8 cellular contexts compared by ENCODE assay signal in genomic region chr11:65541093-65542010, GRCh38. TPM values are rescaled to one million over a fixed set of nuclear protein-coding genes. Genes with fewer than 3 reads are reported as not detected.
A peak's percentile ranks its signal among the peaks of the same experiment; 100 is the strongest.
DNase-seq lines count a peak whose midpoint lies in the region; ATAC-seq and TF ChIP-seq lines count a peak whose summit lies in the region.

No MANE protein-coding gene starts in this region.

- in situ Hi-C loops in GM13976 (cut with MboI; ENCODE audit: low sequenced_read_pairs, unreplicated experiment) = no loop called here

- no peaks in the 10 kb centered on the region for H3K27me3 ChIP-seq in BLaER1 treated with 17β-estradiol and CSF1 and Interleukin-3, amounts not matched to agents 10 nM and 100 nM

- no peak for DNase-seq in LNCaP clone FGC (ENCODE audit: low read depth)
- DNase-seq in coronary artery (ENCODE audit: low spot score) = peak; percentile 74
- no peak for DNase-seq in GM13976 (ENCODE audit: low spot score)
- no peak for DNase-seq in DMS153 treated with DMSO at 0.1 percent for 48 hours (lab: John Stamatoyannopoulos, UW; ENCODE audit: unreplicated experiment)
- no peak for DNase-seq in activated CD4-positive, alpha-beta T cell treated with anti-CD3 and anti-CD28 coated beads, Interleukin-2, amount 50 U/mL, for 1 hour
- no peak for DNase-seq in mucosa of descending colon

- H3K4me1 ChIP-seq in BLaER1 treated with 17β-estradiol and CSF1 and Interleukin-3, amounts not matched to agents 10 nM and 100 nM = peaks cover 55 to 89% (median 79%) of the 10 kb centered on the region in 10 experiments
- H3K4me1 ChIP-seq in mucosa of descending colon (ENCODE audit: low read depth) = peaks cover 21% of the 10 kb centered on the region

- TF ChIP-seq CTCF in LNCaP clone FGC (IDR thresholded peaks at IDR 0.05; ENCODE audit: control insufficient read depth, extremely low read depth, insufficient read depth) (no peak), coronary artery (IDR thresholded peaks at IDR 0.05) (peak; percentile 11), nephron (IDR thresholded peaks at IDR 0.05; ENCODE audit: unreplicated experiment in 3 of 3) (no peak), GM13976 (IDR thresholded peaks at IDR 0.05; ENCODE audit: borderline replicate concordance, control extremely low read depth, extremely low read depth, insufficient read depth, missing control alignments) (no peak), mucosa of descending colon (IDR thresholded peaks at IDR 0.05) (no peak)

- H3K4me2 ChIP-seq in BLaER1 treated with 17β-estradiol and CSF1 and Interleukin-3, amounts not matched to agents 10 nM and 100 nM = peak overlapping the region; percentile 84 to 100 (median 97)

- H3K9me3 ChIP-seq in BLaER1 treated with 17β-estradiol and CSF1 and Interleukin-3, amounts not matched to agents 10 nM and 100 nM (replicated peaks in 1 of 11) = no peaks in the 10 kb centered on the region
- H3K9me3 ChIP-seq in mucosa of descending colon = no peaks in the 10 kb centered on the region

- peaks cover 0 to 45% (median 33%) of the 10 kb centered on the region in 11 experiments; a peak in 17 of 22 replicates for H4K20me1 ChIP-seq in BLaER1 treated with 17β-estradiol and CSF1 and Interleukin-3, amounts not matched to agents 10 nM and 100 nM

- peak overlapping the region; percentile 63 to 69 (median 63) for H3K27ac Mint-ChIP-seq in nephron

- peak overlapping the region; percentile 33 to 94 (median 64); a peak in 20 of 22 replicates for H3K27ac ChIP-seq in BLaER1 treated with 17β-estradiol and CSF1 and Interleukin-3, amounts not matched to agents 10 nM and 100 nM
- H3K27ac ChIP-seq in coronary artery = peak overlapping the region; percentile 64 to 93

- H3K4me3 ChIP-seq in BLaER1 treated with 17β-estradiol and CSF1 and Interleukin-3, amounts not matched to agents 10 nM and 100 nM = peak overlapping the region; percentile 49 to 75 (median 64)
- peak overlapping the region; percentile 84 for H3K4me3 ChIP-seq in LNCaP clone FGC (ENCODE audit: low read depth, low read length)
- peak overlapping the region; percentile 80 for H3K4me3 ChIP-seq in coronary artery
- H3K4me3 ChIP-seq in mucosa of descending colon = no peak overlapping the region

- H3K4me3 Mint-ChIP-seq in nephron = peak overlapping the region; percentile 74 to 77 (median 75)

- intact Hi-C loops in mucosa of descending colon (cut with DNase I, micrococcal nuclease) = no loop called here

- H3K9me3 Mint-ChIP-seq in nephron = no peaks in the 10 kb centered on the region

- H3K36me3 ChIP-seq in BLaER1 treated with 17β-estradiol and CSF1 and Interleukin-3, amounts not matched to agents 10 nM and 100 nM = peaks cover 14 to 50% (median 30%) of the 10 kb centered on the region in 11 experiments
- no peaks in the 10 kb centered on the region for H3K36me3 ChIP-seq in mucosa of descending colon (ENCODE audit: low read depth)

- H3K36me3 Mint-ChIP-seq in nephron (ENCODE audit: low read depth) = peaks cover 36% of the 10 kb centered on the region

- H3K27me3 Mint-ChIP-seq in nephron (ENCODE audit: low read depth) = peaks cover 34% of the 10 kb centered on the region

- peak overlapping the region; percentile 66 to 93 (median 76) for H3K9ac ChIP-seq in BLaER1 treated with 17β-estradiol and CSF1 and Interleukin-3, amounts not matched to agents 10 nM and 100 nM

- no peak for ATAC-seq in mucosa of descending colon

- peaks cover 22% of the 10 kb centered on the region for H3K4me1 Mint-ChIP-seq in nephron

RNA-seq across cellular contexts. Expression of gene SCYL1, which starts 16.5 kb away (rescaled TPM):
- total RNA-seq in mucosa of descending colon = 10 to 100 TPM; 60.1 to 77.4 (median 60.3) TPM

RNA-seq across cellular contexts. Expression of gene LTBP3, which starts 16.8 kb away (rescaled TPM):
- total RNA-seq in mucosa of descending colon = 100 to 1,000 TPM in 1 of 3 donors, 10 to 100 TPM in 2; 22.6 to 133 (median 36.7) TPM

RNA-seq across cellular contexts. Expression of gene ZNRD2, which starts 28.9 kb away (rescaled TPM):
- total RNA-seq in mucosa of descending colon = 10 to 100 TPM; 20.9 to 24.6 (median 21.0) TPM

RNA-seq across cellular contexts. Expression of gene FAM89B, which starts 31.0 kb away (rescaled TPM):
- total RNA-seq in mucosa of descending colon = 10 to 100 TPM; 26.4 to 61.2 (median 28.5) TPM

RNA-seq across cellular contexts. Expression of gene EHBP1L1, which starts 34.5 kb away (rescaled TPM):
- total RNA-seq in mucosa of descending colon = 100 to 1,000 TPM in 1 of 3 donors, 10 to 100 TPM in 2; 65.8 to 208 (median 65.9) TPM
